8 cellular contexts compared by ENCODE assay signal in genomic region chr9:112061152-112061740, GRCh38.
DNase-seq lines count a peak whose midpoint lies in the region; ATAC-seq, FAIRE-seq and TF ChIP-seq lines count a peak whose summit lies in the region.

No MANE protein-coding gene starts in this region.

- DNase-seq in AG08396 (ENCODE audit: low spot score) (peak; percentile 78), RCC 7860 (ENCODE audit: low spot score) (peak; percentile 99), mammary epithelial cell (peak; percentile 97), left colon (peak; percentile 47 to 70)

- H3K79me2 ChIP-seq in mammary epithelial cell (ENCODE audit: insufficient read depth, low read length): no peaks in the 10 kb centered on the region

- H3K27ac ChIP-seq in mammary epithelial cell (ENCODE audit: insufficient read depth, low read depth, low read length): peak overlapping the region; percentile 82
- peak overlapping the region; percentile 53 for H3K27ac ChIP-seq in stomach smooth muscle (ENCODE audit: low read length)

- peak overlapping the region; percentile 21 for H3K4me2 ChIP-seq in mammary epithelial cell (ENCODE audit: insufficient read depth, low read depth, low read length)

- peaks cover 47% of the 10 kb centered on the region for H3K4me1 ChIP-seq in mammary epithelial cell (ENCODE audit: insufficient read depth, low read length)
- peaks cover 3% of the 10 kb centered on the region for H3K4me1 ChIP-seq in stomach smooth muscle (ENCODE audit: control insufficient read depth, insufficient read depth, low read length)

- WGBS in mammary epithelial cell (ENCODE audit: low coverage, missing lambda C conversion rate): 2% methylated on average over 3 of the region's 3 CpGs

- CTCF ChIA-PET in mammary epithelial cell (lab: Charles Lee; ENCODE audit: low non-redundant PET): interaction anchor here (0.6 kb wide), 1 partner anchor 31 kb away, joined by 3 read pairs; no protein-coding TSS in a partner anchor

- ATAC-seq in GM18511 (IDR thresholded peaks at IDR 0.05; ENCODE audit: unreplicated experiment): peak; percentile 74
- ATAC-seq in HG03039 (IDR thresholded peaks at IDR 0.05; ENCODE audit: unreplicated experiment): peak; percentile 71
- peak; percentile 48 for ATAC-seq in left colon
- no peak for ATAC-seq in HG03025 (IDR thresholded peaks at IDR 0.05; ENCODE audit: low FRiP score, unreplicated experiment)

- H2AFZ ChIP-seq in mammary epithelial cell (ENCODE audit: low read depth, low read length): peak overlapping the region; percentile 11

- BruUV-seq in mammary epithelial cell (replicated peaks; lab: Mats Ljungman, UMichigan): no TSS peak

- no peaks in the 10 kb centered on the region for H3K9me3 ChIP-seq in mammary epithelial cell (replicated peaks; ENCODE audit: insufficient read depth, low read length)
- H3K9me3 ChIP-seq in stomach smooth muscle (ENCODE audit: control insufficient read depth in 2 of 2, low read length in 2 of 2): no peaks in the 10 kb centered on the region

- H3K9ac ChIP-seq in mammary epithelial cell (ENCODE audit: insufficient read depth, low read length) (peak overlapping the region; percentile 62), stomach smooth muscle (ENCODE audit: low read length in 2 of 2) (no peak overlapping the region)

- intact Hi-C loops in mammary epithelial cell (cut with micrococcal nuclease) (loop anchor here (1.0 to 5.0 kb wide), 5 partner anchors 15 to 103 kb away; no protein-coding TSS in a partner anchor), left colon (cut with DNase I, micrococcal nuclease) (no loop called here)

- dilution Hi-C loops in mammary epithelial cell (cut with HindIII; ENCODE audit: low sequenced_read_pairs): no loop called here

- no peaks in the 10 kb centered on the region for H4K20me1 ChIP-seq in mammary epithelial cell (ENCODE audit: insufficient read depth, low read length)

- H3K27me3 ChIP-seq in mammary epithelial cell (ENCODE audit: insufficient read depth, low read length): no peaks in the 10 kb centered on the region
- H3K27me3 ChIP-seq in stomach smooth muscle (ENCODE audit: control insufficient read depth in 1 of 2, insufficient read depth in 2 of 2, low read length in 2 of 2): no peaks in the 10 kb centered on the region

- in situ Hi-C loops in mammary epithelial cell (cut with MboI; ENCODE audit: low sequenced_read_pairs in 2 of 2): loop anchor here in 1 of 2 donors (25.0 kb wide), 1 partner anchor 99 kb away; no protein-coding TSS in a partner anchor

- no peaks in the 10 kb centered on the region for H3K36me3 ChIP-seq in mammary epithelial cell (ENCODE audit: insufficient read depth, low read length)
- no peaks in the 10 kb centered on the region for H3K36me3 ChIP-seq in stomach smooth muscle (ENCODE audit: control insufficient read depth in 2 of 2, insufficient read depth in 2 of 2, low read length in 2 of 2)

- peak; percentile 94 for FAIRE-seq in RCC 7860 (lab: Jason Lieb, UNC)

- H3K4me3 ChIP-seq in mammary epithelial cell (replicated peaks in 1 of 3; ENCODE audit: insufficient read depth in 1 of 3, low read depth in 2 of 3, low read length in 3 of 3) (no peak overlapping the region), stomach smooth muscle (ENCODE audit: low read length in 2 of 2) (no peak overlapping the region)

- TF ChIP-seq CTCF in mammary epithelial cell (conservative IDR thresholded peaks at IDR 0.05 in 1 of 2, IDR thresholded peaks at IDR 0.05 in 1 of 2; ENCODE audit: extremely low read depth in 1 of 2, insufficient read depth in 1 of 2, low read depth in 1 of 2, low read length in 2 of 2): no peak
